Comparison of ENCODE assay signal across 18 cellular contexts in the genomic region with DNA sequence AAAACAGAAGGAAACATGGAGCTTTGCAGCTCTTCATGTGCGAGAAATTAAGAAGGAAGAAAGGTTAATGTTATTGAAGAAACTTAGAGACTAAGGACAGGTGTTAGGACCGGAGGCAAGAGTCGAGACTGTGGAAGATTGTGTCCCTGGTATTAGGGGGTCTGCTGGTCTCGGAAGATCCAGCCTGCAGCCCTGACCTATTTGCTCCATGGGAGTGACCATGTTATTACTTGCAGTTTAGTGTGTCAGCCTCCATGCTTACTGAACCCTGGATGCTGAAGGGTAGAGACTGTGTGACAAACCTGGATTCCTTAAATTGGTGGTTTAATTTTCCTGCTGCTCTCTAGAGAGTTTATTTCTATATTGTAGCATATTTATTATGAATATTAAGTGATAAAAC.
A peak's percentile ranks its signal among the peaks of the same experiment; 100 is the strongest.
DNase-seq lines count a peak whose midpoint lies in the region; ATAC-seq, FAIRE-seq and TF ChIP-seq lines count a peak whose summit lies in the region.
"Had no signal": no experiment of that assay in that cellular context is flagged by ENCODE, and none has a peak within 500 bp of the region (broad histone marks: within the 10 kb centered on the region; RNA-seq: fewer than 3 reads in every experiment).

No MANE protein-coding gene starts in this region.

- H3K9ac ChIP-seq in HUES6 (ENCODE audit: low read length), result no peak overlapping the region
- H3K9ac ChIP-seq in H1 (replicated peaks in 1 of 4; ENCODE audit: extremely low read depth in 1 of 4, low read depth in 3 of 4, low read length in 3 of 4), result 0 out of 7 replicates have a peak overlapping the region, but pooled peaks of 1 of the 4 experiments have one; percentile 27
- no peak overlapping the region for H3K9ac ChIP-seq in neural progenitor cell
- H3K9ac ChIP-seq: BLaER1 had no signal

- H3K9me3 ChIP-seq in HUES6 (ENCODE audit: control insufficient read depth, insufficient read depth, low read depth, low read length), result no peaks in the 10 kb centered on the region
- H3K9me3 ChIP-seq in H1 (ENCODE audit: insufficient read depth in 2 of 2, low read depth in 1 of 2, low read length in 1 of 2), result no peaks in the 10 kb centered on the region
- H3K9me3 ChIP-seq in neural progenitor cell (ENCODE audit: low read depth), result no peaks in the 10 kb centered on the region
- H3K9me3 ChIP-seq: BLaER1 had no signal

- H2BK5ac ChIP-seq in H1 (ENCODE audit: low read depth, low read length), result peak overlapping the region; percentile 21; the same call in 1 of the 2 replicates

- H2BK120ac ChIP-seq in H1 (replicated peaks; ENCODE audit: low read depth, low read length), result peak overlapping the region; percentile 9

- H3K56ac ChIP-seq in H1 (replicated peaks; ENCODE audit: insufficient read length, low read depth, low read length), result no peak overlapping the region

- no peaks in the 10 kb centered on the region for H4K20me1 ChIP-seq in GM23338 (replicated peaks; ENCODE audit: insufficient read depth)
- no peaks in the 10 kb centered on the region for H4K20me1 ChIP-seq in H1 (replicated peaks in 1 of 2; ENCODE audit: control insufficient read depth in 1 of 2, insufficient read depth in 2 of 2, low read length in 2 of 2)
- H4K20me1 ChIP-seq in neural progenitor cell (ENCODE audit: low read depth), result no peaks in the 10 kb centered on the region
- H4K20me1 ChIP-seq: BLaER1 had no signal

- H3K9me2 ChIP-seq in GM23338 (ENCODE audit: insufficient read depth), result 0 out of 2 replicates have a peak, but pooled peaks cover 6% of the 10 kb centered on the region

- no peak overlapping the region for H3K18ac ChIP-seq in H1 (ENCODE audit: extremely low read depth, low read length)

- H2BK12ac ChIP-seq in H1 (ENCODE audit: low read depth, low read length), result peak overlapping the region; percentile 84

- FAIRE-seq in H1 (lab: Jason Lieb, UNC), result no peak
- FAIRE-seq: HepG2 had no signal

- H3K4ac ChIP-seq in H1 (replicated peaks; ENCODE audit: insufficient read length, low read depth, low read length), result no peak overlapping the region

- H3K4me3 Mint-ChIP-seq in GM23338 (peak overlapping the region; percentile 50; the same call in 2 of the 3 replicates), neural progenitor cell (no peak overlapping the region)
- H3K4me3 Mint-ChIP-seq: CD14-positive monocyte; CD4-positive, alpha-beta memory T cell; IgD-negative memory B cell had no signal

- WGBS in H1 (ENCODE audit: extremely low coverage in 1 of 2, insufficient coverage in 1 of 2, insufficient read length in 1 of 2, insufficient replicate concordance in 2 of 2, low coverage in 1 of 2, low lambda C conversion rate in 2 of 2, missing lambda C conversion rate in 1 of 2), 2 experiments, result 73% methylated on average over 4 of the region's 4 CpGs; no CpG with 5 or more reads in 1 of the 2 experiments

- H3K36me3 ChIP-seq in GM23338 (ENCODE audit: insufficient read depth) (no peaks in the 10 kb centered on the region), HUES6 (ENCODE audit: control insufficient read depth, insufficient read depth, low read length) (no peaks in the 10 kb centered on the region), H1 (ENCODE audit: control insufficient read depth in 2 of 4, insufficient read depth in 4 of 4, low read length in 3 of 4) (no peaks in the 10 kb centered on the region), neural progenitor cell (no peaks in the 10 kb centered on the region)
- H3K36me3 ChIP-seq: BLaER1 had no signal

- H3K36me3 Mint-ChIP-seq in GM23338 (ENCODE audit: low read depth), result peaks cover 5% of the 10 kb centered on the region; the same call in 2 of the 3 replicates
- peaks cover 28% of the 10 kb centered on the region for H3K36me3 Mint-ChIP-seq in neural progenitor cell
- H3K36me3 Mint-ChIP-seq: CD14-positive monocyte; CD4-positive, alpha-beta memory T cell; IgD-negative memory B cell had no signal

- H3K4me1 ChIP-seq in GM23338 (ENCODE audit: insufficient read depth) (peaks cover 16% of the 10 kb centered on the region), HUES6 (ENCODE audit: control insufficient read depth, insufficient read depth, low read length) (peaks cover 12% of the 10 kb centered on the region), H1 (replicated peaks in 1 of 4; ENCODE audit: control insufficient read depth in 3 of 4, insufficient read depth in 4 of 4, low read length in 3 of 4) (peaks cover 0 to 6% (median 3%) of the 10 kb centered on the region in 4 experiments; a peak in 2 of 7 replicates), neural progenitor cell (peaks cover 12% of the 10 kb centered on the region)
- H3K4me1 ChIP-seq: BLaER1 had no signal

- no peaks in the 10 kb centered on the region for H3K79me2 ChIP-seq in GM23338 (replicated peaks; ENCODE audit: insufficient read depth)
- no peaks in the 10 kb centered on the region for H3K79me2 ChIP-seq in H1 (ENCODE audit: control insufficient read depth in 1 of 2, insufficient read depth in 2 of 2, low read length in 2 of 2)
- no peaks in the 10 kb centered on the region for H3K79me2 ChIP-seq in neural progenitor cell (ENCODE audit: low read depth)

- DNase-seq in GM23338 (ENCODE audit: low spot score) (peak; percentile 14), H1 (ENCODE audit: low read depth in 1 of 2, low spot score in 2 of 2) (no peak), neural progenitor cell (ENCODE audit: low spot score) (no peak), retina (no peak), COLO668 (lab: John Stamatoyannopoulos, UW; ENCODE audit: unreplicated experiment) (no peak)
- DNase-seq: 8988T; Calu3; CD4-positive, alpha-beta memory T cell; DMS79 treated with DMSO at 0.1 percent for 48 hours; GF-D8; HCEC 1CT; KBM-7 had no signal

- no peak overlapping the region for H3K23ac ChIP-seq in H1 (ENCODE audit: insufficient read length)

- H3K9me3 Mint-ChIP-seq in GM23338 (peaks cover 5% of the 10 kb centered on the region; the same call in 2 of the 3 replicates), neural progenitor cell (peaks cover 19% of the 10 kb centered on the region)

- H3K14ac ChIP-seq in H1 (ENCODE audit: insufficient read length), result no peak overlapping the region

- no peak overlapping the region for H2BK15ac ChIP-seq in H1 (ENCODE audit: low read length)

- CTCF ChIA-PET in H1 (lab: Charles Lee; ENCODE audit: partially characterized antibody), result interaction anchor here (0.6 to 1.3 kb wide), 2 partner anchors 9 to 140 kb away, joined by 3 to 5 read pairs; no protein-coding TSS in a partner anchor

- H3K4me3 ChIP-seq in GM23338 (peak overlapping the region; percentile 30), HUES6 (ENCODE audit: low read depth, low read length) (no peak overlapping the region), H1 (ENCODE audit: extremely low read depth in 1 of 4, insufficient read depth in 2 of 4, low read depth in 3 of 4, low read length in 4 of 4) (peak overlapping the region in 1 of 4 experiments; percentile 33; a peak in 1 of 8 replicates), neural progenitor cell (no peak overlapping the region)
- H3K4me3 ChIP-seq: BLaER1 had no signal

- no peaks in the 10 kb centered on the region for H3K79me1 ChIP-seq in H1 (ENCODE audit: low read depth, low read length)

- peak overlapping the region; percentile 52 for H4K91ac ChIP-seq in H1 (replicated peaks; ENCODE audit: insufficient read length, low read length)

- peak overlapping the region; percentile 75; the same call in 1 of the 2 replicates for H3K27ac Mint-ChIP-seq in GM23338
- no peak overlapping the region for H3K27ac Mint-ChIP-seq in neural progenitor cell
- H3K27ac Mint-ChIP-seq: CD14-positive monocyte; CD4-positive, alpha-beta memory T cell; IgD-negative memory B cell had no signal

- H3K4me2 ChIP-seq in GM23338 (peak overlapping the region; percentile 73), H1 (ENCODE audit: insufficient read depth in 1 of 2, low read depth in 2 of 2, low read length in 2 of 2) (peak overlapping the region; percentile 30 to 48), neural progenitor cell (peak overlapping the region; percentile 30)
- H3K4me2 ChIP-seq: BLaER1 had no signal

- no peak for TF ChIP-seq RAD21 in H1 (IDR thresholded peaks at IDR 0.05 in 1 of 2, conservative IDR thresholded peaks at IDR 0.05 in 1 of 2; ENCODE audit: low read depth in 2 of 2, low read length in 2 of 2)

- no peak overlapping the region for H4K8ac ChIP-seq in H1 (ENCODE audit: extremely low read depth, insufficient read depth, low read length)

- POLR2A ChIA-PET in H1 (lab: Charles Lee; ENCODE audit: partially characterized antibody), result no interaction called here

- no peak for TF ChIP-seq POLR2A in H1 (IDR thresholded peaks at IDR 0.05; ENCODE audit: control extremely low read depth in 1 of 2, low read depth in 2 of 2, low read length in 2 of 2)

- no peaks in the 10 kb centered on the region for H3K23me2 ChIP-seq in H1 (ENCODE audit: low read depth, low read length)

- H2AFZ ChIP-seq in GM23338 (no peak overlapping the region), H1 (ENCODE audit: low read length) (peak overlapping the region; percentile 35; the same call in 1 of the 2 replicates), neural progenitor cell (replicated peaks) (peak overlapping the region; percentile 99)

- peak; percentile 72 for ATAC-seq in GM23338
- no peak for ATAC-seq in HG03108 (IDR thresholded peaks at IDR 0.05; ENCODE audit: unreplicated experiment)
- ATAC-seq: HepG2 had no signal

- peak overlapping the region; percentile 76; the same call in 1 of the 2 replicates for H2BK20ac ChIP-seq in H1 (ENCODE audit: low read length)

- H2AK5ac ChIP-seq in H1 (ENCODE audit: low read depth, low read length), result no peak overlapping the region; the same call in 1 of the 2 replicates

- peaks cover 4% of the 10 kb centered on the region for H3K27me3 Mint-ChIP-seq in GM23338 (ENCODE audit: insufficient read depth, low read depth, poor library complexity)
- no peaks in the 10 kb centered on the region for H3K27me3 Mint-ChIP-seq in neural progenitor cell (ENCODE audit: insufficient read depth, low read depth)
- H3K27me3 Mint-ChIP-seq: CD4-positive, alpha-beta memory T cell; IgD-negative memory B cell had no signal

- H3F3A ChIP-seq in GM23338 (replicated peaks; ENCODE audit: low read depth) (no peaks in the 10 kb centered on the region), neural progenitor cell (ENCODE audit: low read depth) (no peaks in the 10 kb centered on the region)

- H3K27me3 ChIP-seq in GM23338 (ENCODE audit: insufficient read depth) (no peaks in the 10 kb centered on the region), HUES6 (ENCODE audit: control insufficient read depth, insufficient read depth, low read length) (no peaks in the 10 kb centered on the region), H1 (replicated peaks in 1 of 4; ENCODE audit: control insufficient read depth in 3 of 4, extremely low read depth in 1 of 4, insufficient read depth in 3 of 4, low read length in 3 of 4) (no peaks in the 10 kb centered on the region), neural progenitor cell (no peaks in the 10 kb centered on the region)
- H3K27me3 ChIP-seq: BLaER1 had no signal

- H4K5ac ChIP-seq in H1 (ENCODE audit: insufficient read length, low read depth, low read length), result no peak overlapping the region

- H3K4me1 Mint-ChIP-seq in GM23338 (peaks cover 34% of the 10 kb centered on the region), neural progenitor cell (peaks cover 3% of the 10 kb centered on the region)
- H3K4me1 Mint-ChIP-seq: CD14-positive monocyte; CD4-positive, alpha-beta memory T cell had no signal

- no peak for TF ChIP-seq EP300 in H1 (IDR thresholded peaks at IDR 0.05; ENCODE audit: borderline replicate concordance in 1 of 2, low read depth in 2 of 2, low read length in 2 of 2)

- H3K27ac ChIP-seq in GM23338 (ENCODE audit: low read depth) (no peak overlapping the region), HUES6 (ENCODE audit: low read depth, low read length) (peak overlapping the region; percentile 27; the same call in 1 of the 2 replicates), H1 (ENCODE audit: low read depth, low read length) (0 out of 2 replicates have a peak overlapping the region, but pooled peaks have one; percentile 33), neural progenitor cell (no peak overlapping the region)
- H3K27ac ChIP-seq: BLaER1 had no signal

- TF ChIP-seq CTCF in GM23338 (conservative IDR thresholded peaks at IDR 0.05; ENCODE audit: low read depth in 2 of 2), result no peak
- TF ChIP-seq CTCF in H1 (IDR thresholded peaks at IDR 0.05; ENCODE audit: control extremely low read depth in 1 of 3, insufficient read depth in 1 of 3, low read depth in 1 of 3, low read length in 3 of 3), result no peak
- no peak for TF ChIP-seq CTCF in neural progenitor cell (IDR thresholded peaks at IDR 0.05)

Comparison
In these comparisons a context has a peak if more than half of its experiments do, and no peak if none do; other contexts are left out.
1. H3K27ac ChIP-seq: peak in HUES6 (single experiment) and H1 (single experiment); none in GM23338 (single experiment) and neural progenitor cell (single experiment).
2. Peak in every context shown above with its lines, with median percentiles within 50 percentile points of each other: H3K4me2 ChIP-seq.